28 cellular contexts compared by ENCODE assay signal in genomic region chr14:73277376-73277775, GRCh38.
"Had no signal": no experiment of that assay in that cellular context is flagged by ENCODE, and none has a peak within 500 bp of the region (broad histone marks: within the 10 kb centered on the region; RNA-seq: fewer than 3 reads in every experiment).

No MANE protein-coding gene starts in this region.

- H3K4me1 Mint-ChIP-seq: nephron, neural progenitor cell had no signal

- ATAC-seq: naive thymus-derived CD4-positive, alpha-beta T cell; natural killer cell; psoas muscle; right cardiac atrium; stimulated activated memory B cell treated with anti-CD40 and anti-IgM and Interleukin-4, amounts not matched to agents 10 μg/mL and 1 μg/mL and 100 μg/mL, for 72 hours had no signal

- H3K79me2 ChIP-seq: parathyroid adenoma had no signal

- DNase-seq: naive thymus-derived CD4-positive, alpha-beta T cell; natural killer cell; occipital lobe; ovary; psoas muscle; right cardiac atrium; right lobe of liver; sigmoid colon; small intestine; stimulated activated CD4-positive, alpha-beta T cell treated with anti-CD3 and anti-CD28 coated beads, Interleukin-15, amount 100 ng/mL, for 24 hours; stimulated activated CD4-positive, alpha-beta T cell treated with anti-CD3 and anti-CD28 coated beads, Interleukin-2, amount 100 ng/mL, for 24 hours; stimulated activated CD4-positive, alpha-beta T cell treated with anti-CD3 and anti-CD28 coated beads, Interleukin-2, amount 100 ng/mL, for 48 hours; stimulated activated CD4-positive, alpha-beta T cell treated with anti-CD3 and anti-CD28 coated beads, Interleukin-4, amount 100 ng/mL, for 24 hours; stimulated activated naive CD4-positive, alpha-beta T cell; substantia nigra; testis; tibial artery; transverse colon; upper lobe of right lung; uterus had no signal

- H3K9ac ChIP-seq: neural progenitor cell, parathyroid adenoma had no signal

- H3K27me3 Mint-ChIP-seq: naive thymus-derived CD4-positive, alpha-beta T cell; progenitor cell of endocrine pancreas; stimulated activated memory B cell treated with anti-CD40 and anti-IgM and Interleukin-4, amounts not matched to agents 10 μg/mL and 1 μg/mL and 100 μg/mL, for 72 hours; stimulated activated naive CD8-positive, alpha-beta T cell treated with anti-CD3 and anti-CD28 coated beads, Interleukin-15, Interleukin-2, amounts not matched to agents 100 ng/mL and 50 ng/mL, for 24 hours; type B pancreatic cell had no signal

- H3K9me3 ChIP-seq: ovary, psoas muscle, right lobe of liver, sigmoid colon, suprapubic skin, testis, tibial artery, transverse colon, upper lobe of right lung, uterus had no signal

- H3K4me1 ChIP-seq: neural progenitor cell, parathyroid adenoma, right lobe of liver, suprapubic skin, testis, tibial artery, transverse colon, upper lobe of right lung, uterus had no signal

- H3K4me3 Mint-ChIP-seq: naive thymus-derived CD4-positive, alpha-beta T cell; natural killer cell; nephron; neural progenitor cell; stimulated activated memory B cell treated with anti-CD40 and anti-IgM and Interleukin-4, amounts not matched to agents 10 μg/mL and 1 μg/mL and 100 μg/mL, for 72 hours; stimulated activated naive CD8-positive, alpha-beta T cell treated with anti-CD3 and anti-CD28 coated beads, Interleukin-15, Interleukin-2, amounts not matched to agents 100 ng/mL and 50 ng/mL, for 24 hours; type B pancreatic cell had no signal

- H2AFZ ChIP-seq: neural progenitor cell, parathyroid adenoma had no signal

- H3K27ac ChIP-seq: neural progenitor cell, ovary, parathyroid adenoma, psoas muscle, right lobe of liver, sigmoid colon, suprapubic skin, testis, tibial artery, transverse colon, upper lobe of right lung, uterus had no signal

- H3K4me2 ChIP-seq: neural progenitor cell had no signal

- H3K27ac Mint-ChIP-seq: naive thymus-derived CD4-positive, alpha-beta T cell; natural killer cell; nephron; neural progenitor cell; progenitor cell of endocrine pancreas; stimulated activated memory B cell treated with anti-CD40 and anti-IgM and Interleukin-4, amounts not matched to agents 10 μg/mL and 1 μg/mL and 100 μg/mL, for 72 hours; stimulated activated naive CD8-positive, alpha-beta T cell treated with anti-CD3 and anti-CD28 coated beads, Interleukin-15, Interleukin-2, amounts not matched to agents 100 ng/mL and 50 ng/mL, for 24 hours; type B pancreatic cell had no signal

- H3K27me3 ChIP-seq: neural progenitor cell, ovary, right lobe of liver, sigmoid colon, suprapubic skin, testis, tibial artery, transverse colon, upper lobe of right lung, uterus had no signal

- H3K9me3 Mint-ChIP-seq: naive thymus-derived CD4-positive, alpha-beta T cell; natural killer cell; nephron; neural progenitor cell; stimulated activated memory B cell treated with anti-CD40 and anti-IgM and Interleukin-4, amounts not matched to agents 10 μg/mL and 1 μg/mL and 100 μg/mL, for 72 hours; stimulated activated naive CD8-positive, alpha-beta T cell treated with anti-CD3 and anti-CD28 coated beads, Interleukin-15, Interleukin-2, amounts not matched to agents 100 ng/mL and 50 ng/mL, for 24 hours; type B pancreatic cell had no signal
